ENCODE assay signal across 8 cellular contexts in the genomic region with DNA sequence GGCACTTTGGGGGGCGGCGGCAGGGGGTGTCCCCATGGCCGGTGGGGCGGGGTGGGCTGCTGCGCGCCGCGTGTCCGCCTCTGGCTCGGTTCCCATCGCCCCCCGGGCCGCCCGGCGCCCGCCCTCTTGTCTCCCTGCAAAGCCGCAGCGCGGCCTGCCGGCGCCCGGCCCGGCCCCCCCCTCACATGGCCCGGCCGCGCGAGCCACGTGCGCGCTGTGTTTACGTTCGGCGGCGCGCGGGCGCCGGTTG. TPM values are rescaled to one million over a fixed set of nuclear protein-coding genes. Genes with fewer than 3 reads are reported as not detected.
DNase-seq lines count a peak whose midpoint lies in the region; ATAC-seq and TF ChIP-seq lines count a peak whose summit lies in the region.

No MANE protein-coding gene starts in this region.

- H3K27me3 Mint-ChIP-seq in IgD-negative memory B cell, result no peaks in the 10 kb centered on the region
- no peaks in the 10 kb centered on the region for H3K27me3 Mint-ChIP-seq in naive thymus-derived CD8-positive, alpha-beta T cell

- no peak for DNase-seq in coronary artery (ENCODE audit: low spot score)
- DNase-seq in naive thymus-derived CD8-positive, alpha-beta T cell, result no peak
- no peak for DNase-seq in middle frontal gyrus (ENCODE audit: extremely low spot score, low spot score)
- DNase-seq in activated CD4-positive, alpha-beta T cell treated with anti-CD3 and anti-CD28 coated beads, Interleukin-2, amount 50 U/mL, for 48 hours, result no peak
- DNase-seq in RPMI8226, result no peak

- H3K4me1 ChIP-seq in ACC112 (ENCODE audit: control insufficient read depth, insufficient read depth, low read length, unreplicated experiment), result peaks cover 46% of the 10 kb centered on the region

- H3K27me3 ChIP-seq in ACC112 (ENCODE audit: insufficient read depth, low read length), result no peaks in the 10 kb centered on the region

- TF ChIP-seq CTCF in coronary artery (IDR thresholded peaks at IDR 0.05), result no peak

- peak overlapping the region; percentile 86 for H3K4me3 ChIP-seq in ACC112 (ENCODE audit: low read depth, low read length)
- peak overlapping the region; percentile 82 for H3K4me3 ChIP-seq in coronary artery

- peak overlapping the region; percentile 41 to 88 (median 62) for H3K4me3 Mint-ChIP-seq in IgD-negative memory B cell
- peak overlapping the region in 8 of 10 donors; percentile 28 to 97 (median 58) for H3K4me3 Mint-ChIP-seq in naive thymus-derived CD8-positive, alpha-beta T cell

- no peaks in the 10 kb centered on the region for H3K36me3 ChIP-seq in ACC112 (ENCODE audit: insufficient read depth, low read length)

- H3K79me2 ChIP-seq in ACC112 (ENCODE audit: control insufficient read depth, insufficient read depth, low read length, unreplicated experiment), result peaks cover 20% of the 10 kb centered on the region

- no peaks in the 10 kb centered on the region for H3K9me3 Mint-ChIP-seq in IgD-negative memory B cell
- no peaks in the 10 kb centered on the region for H3K9me3 Mint-ChIP-seq in naive thymus-derived CD8-positive, alpha-beta T cell

- POLR2A ChIA-PET in naive thymus-derived CD8-positive, alpha-beta T cell (lab: Charles Lee), result interaction anchor here (1.6 to 9.1 kb wide), 2 partner anchors 22 to 29 kb away, joined by 4 to 105 read pairs; a partner anchor contains a TSS

- H3K4me1 Mint-ChIP-seq in IgD-negative memory B cell, result peaks cover 32 to 43% (median 34%) of the 10 kb centered on the region in 3 donors
- peaks cover 26 to 50% (median 44%) of the 10 kb centered on the region in 4 donors for H3K4me1 Mint-ChIP-seq in naive thymus-derived CD8-positive, alpha-beta T cell

- H3K27ac Mint-ChIP-seq in IgD-negative memory B cell, result peak overlapping the region; percentile 53 to 96 (median 95)
- H3K27ac Mint-ChIP-seq in naive thymus-derived CD8-positive, alpha-beta T cell, result peak overlapping the region in 6 of 10 donors; percentile 49 to 87 (median 78)

- peak overlapping the region; percentile 9 for H2AFZ ChIP-seq in ACC112 (ENCODE audit: low read length, unreplicated experiment)

- ATAC-seq in naive thymus-derived CD8-positive, alpha-beta T cell, result no peak
- ATAC-seq in HG02759 (IDR thresholded peaks at IDR 0.05; ENCODE audit: unreplicated experiment), result no peak

- peaks cover 2% of the 10 kb centered on the region for H3K36me3 Mint-ChIP-seq in IgD-negative memory B cell
- peaks cover 0 to 4% (median 3%) of the 10 kb centered on the region in 3 donors for H3K36me3 Mint-ChIP-seq in naive thymus-derived CD8-positive, alpha-beta T cell

- H3K27ac ChIP-seq in ACC112 (ENCODE audit: low read depth, low read length) (peak overlapping the region; percentile 75; the same call in 1 of the 2 replicates), coronary artery (peak overlapping the region; percentile 96 to 99)

RNA-seq across cellular contexts. Expression of a gene that starts 0.5 kb away (rescaled TPM):
- polyA plus RNA-seq in IgD-negative memory B cell, result 27.3 TPM
- 10 to 100 TPM; 52.2 to 56.7 TPM for total RNA-seq in naive thymus-derived CD8-positive, alpha-beta T cell
- 10 to 100 TPM; 23.4 to 46.3 (median 31.7) TPM for polyA plus RNA-seq in naive thymus-derived CD8-positive, alpha-beta T cell

RNA-seq across cellular contexts. Expression of a gene that starts 28.6 kb away (rescaled TPM):
- polyA plus RNA-seq in IgD-negative memory B cell, result 4,864 TPM
- total RNA-seq in naive thymus-derived CD8-positive, alpha-beta T cell, result 1,000 to 10,000 TPM; 2,184 to 2,265 TPM
- polyA plus RNA-seq in naive thymus-derived CD8-positive, alpha-beta T cell, result 1,000 to 10,000 TPM; 5,952 to 6,458 (median 6,299) TPM

RNA-seq across cellular contexts. Expression of a gene that starts 28.8 kb away (rescaled TPM):
- polyA plus RNA-seq in IgD-negative memory B cell, result 2.8 TPM
- 1 to 10 TPM; 6.2 to 6.4 TPM for total RNA-seq in naive thymus-derived CD8-positive, alpha-beta T cell
- polyA plus RNA-seq in naive thymus-derived CD8-positive, alpha-beta T cell, result 1 to 10 TPM; 2.8 to 4.6 (median 4.1) TPM
